In the genomic region with DNA sequence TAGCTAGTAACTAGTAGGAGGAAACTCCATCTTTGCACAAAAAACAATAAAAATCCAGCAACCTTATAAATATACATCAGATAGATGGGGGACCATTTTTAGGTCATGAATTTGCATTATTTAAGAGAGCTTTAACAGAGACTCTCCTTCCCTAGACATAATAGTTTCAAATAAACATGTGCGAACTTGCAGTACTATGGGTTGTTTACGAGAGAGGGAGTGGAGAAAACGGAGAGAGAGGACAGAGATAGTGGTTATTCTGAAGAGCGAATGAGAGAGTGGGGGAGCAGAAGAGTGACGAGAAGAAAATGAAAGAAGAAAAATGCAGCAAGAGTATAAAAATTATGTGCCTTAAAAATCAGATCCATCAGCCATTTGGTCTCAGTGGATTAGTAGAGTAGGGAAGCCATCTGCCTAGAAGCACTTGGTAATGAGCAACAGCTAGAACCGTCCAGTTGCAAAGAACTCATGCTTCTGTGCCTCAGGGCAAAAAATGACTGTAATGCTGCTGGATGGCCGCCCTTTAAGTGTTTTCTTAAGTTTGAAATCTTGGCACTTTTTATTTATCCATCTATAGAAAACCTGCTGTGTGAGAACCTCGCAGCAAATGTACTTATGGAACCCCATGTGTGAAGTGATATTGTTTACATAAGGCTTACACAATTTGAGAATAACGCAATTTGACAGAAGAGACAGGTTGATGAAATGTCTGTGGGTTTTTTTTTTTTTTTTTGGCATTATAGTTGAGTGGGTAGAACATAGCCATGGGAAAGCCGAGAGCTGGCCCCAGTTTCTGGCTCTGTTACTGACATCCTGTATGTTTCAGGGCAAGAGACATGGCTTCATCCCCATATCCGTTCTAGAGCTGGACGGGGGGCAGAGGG, we compare ENCODE assay signal across 17 cellular contexts.
DNase-seq lines count a peak whose midpoint lies in the region; ATAC-seq, FAIRE-seq and TF ChIP-seq lines count a peak whose summit lies in the region.
"Had no signal": no experiment of that assay in that cellular context is flagged by ENCODE, and none has a peak within 500 bp of the region (broad histone marks: within the 10 kb centered on the region; RNA-seq: fewer than 3 reads in every experiment).

No MANE protein-coding gene starts in this region.

- no peak overlapping the region for H3K9ac ChIP-seq in keratinocyte (ENCODE audit: control insufficient read depth, extremely low read depth, insufficient read depth, low read length)

- H3K27me3 Mint-ChIP-seq in chondrocyte (ENCODE audit: low read depth), result no peaks in the 10 kb centered on the region
- H3K27me3 Mint-ChIP-seq in HFFc6 (ENCODE audit: insufficient read depth), result peaks cover 3% of the 10 kb centered on the region; the same call in 1 of the 2 replicates
- H3K27me3 Mint-ChIP-seq: B cell; progenitor cell of endocrine pancreas; stimulated activated naive CD8-positive, alpha-beta T cell treated with anti-CD3 and anti-CD28 coated beads, Interleukin-15, Interleukin-2, amounts not matched to agents 100 ng/mL and 50 ng/mL, for 24 hours had no signal

- no peak for TF ChIP-seq CTCF in chondrocyte (IDR thresholded peaks at IDR 0.05)
- no peak for TF ChIP-seq CTCF in keratinocyte (optimal IDR thresholded peaks at IDR 0.05 in 1 of 3, IDR thresholded peaks at IDR 0.05 in 1 of 3, conservative IDR thresholded peaks at IDR 0.05 in 1 of 3; ENCODE audit: extremely low read depth in 1 of 3, insufficient read depth in 2 of 3, low read length in 3 of 3)
- no peak for TF ChIP-seq CTCF in GM10266 (IDR thresholded peaks at IDR 0.05; ENCODE audit: control insufficient read depth, insufficient read depth, low read depth, missing control alignments)
- no peak for TF ChIP-seq CTCF in HFFc6 (IDR thresholded peaks at IDR 0.05)

- H3K36me3 Mint-ChIP-seq in chondrocyte (ENCODE audit: low read depth), result no peaks in the 10 kb centered on the region
- no peaks in the 10 kb centered on the region for H3K36me3 Mint-ChIP-seq in HFFc6 (ENCODE audit: low read depth)

- no peaks in the 10 kb centered on the region for H3K36me3 ChIP-seq in keratinocyte (ENCODE audit: control insufficient read depth in 2 of 2, extremely low read depth in 1 of 2, insufficient read depth in 2 of 2, low read length in 2 of 2)

- H3K4me1 Mint-ChIP-seq in chondrocyte (ENCODE audit: low read depth) (peaks cover 38% of the 10 kb centered on the region), HFFc6 (ENCODE audit: low read depth) (no peaks in the 10 kb centered on the region)
- H3K4me1 Mint-ChIP-seq: activated CD4-positive, alpha-beta T cell treated with anti-CD3 and anti-CD28 coated beads for 36 hours; B cell had no signal

- H3K4me2 ChIP-seq in keratinocyte (ENCODE audit: control insufficient read depth, extremely low read depth, insufficient read depth, low read depth, low read length), result peak overlapping the region; percentile 23

- H3K9me3 Mint-ChIP-seq in chondrocyte (ENCODE audit: low read depth) (no peaks in the 10 kb centered on the region), HFFc6 (no peaks in the 10 kb centered on the region; the same call in 1 of the 2 replicates)

- H3K4me3 Mint-ChIP-seq in chondrocyte (ENCODE audit: unreplicated experiment) (peak overlapping the region; percentile 20), HFFc6 (no peak overlapping the region)
- H3K4me3 Mint-ChIP-seq: activated CD4-positive, alpha-beta T cell treated with anti-CD3 and anti-CD28 coated beads for 36 hours; B cell; stimulated activated naive CD8-positive, alpha-beta T cell treated with anti-CD3 and anti-CD28 coated beads, Interleukin-15, Interleukin-2, amounts not matched to agents 100 ng/mL and 50 ng/mL, for 24 hours had no signal

- no peak overlapping the region for H3K27ac ChIP-seq in keratinocyte (ENCODE audit: control insufficient read depth, insufficient read depth, low read length)

- H3K79me2 ChIP-seq in keratinocyte (ENCODE audit: control insufficient read depth, insufficient read depth, low read length), result no peaks in the 10 kb centered on the region

- dilution Hi-C loops in keratinocyte (cut with MboI; ENCODE audit: extremely low pct_ligation_motif_present, low sequenced_read_pairs), result no loop called here

- H3K9me3 ChIP-seq in keratinocyte (ENCODE audit: control insufficient read depth, low read depth, low read length), result no peaks in the 10 kb centered on the region

- H3K4me3 ChIP-seq in keratinocyte (ENCODE audit: control insufficient read depth in 2 of 3, extremely low read depth in 1 of 3, insufficient read depth in 2 of 3, low read depth in 1 of 3, low read length in 3 of 3), result no peak overlapping the region

- H3K9me1 ChIP-seq in keratinocyte (ENCODE audit: control insufficient read depth, extremely low read depth, insufficient read depth, low read length), result no peaks in the 10 kb centered on the region

- H4K20me1 ChIP-seq in keratinocyte (ENCODE audit: control insufficient read depth, extremely low read depth, insufficient read depth, low read length), result no peaks in the 10 kb centered on the region

- H3K27ac Mint-ChIP-seq in chondrocyte (ENCODE audit: unreplicated experiment) (peak overlapping the region; percentile 74), HFFc6 (no peak overlapping the region)
- H3K27ac Mint-ChIP-seq: activated CD4-positive, alpha-beta T cell treated with anti-CD3 and anti-CD28 coated beads for 36 hours; B cell; progenitor cell of endocrine pancreas; stimulated activated naive CD8-positive, alpha-beta T cell treated with anti-CD3 and anti-CD28 coated beads, Interleukin-15, Interleukin-2, amounts not matched to agents 100 ng/mL and 50 ng/mL, for 24 hours had no signal

- H3K27me3 ChIP-seq in keratinocyte (ENCODE audit: control insufficient read depth, extremely low read depth, insufficient read depth, low read length), result no peaks in the 10 kb centered on the region

- DNase-seq in EL, result peak; percentile 51
- peak; percentile 13 for DNase-seq in NCI-H226
- DNase-seq in chondrocyte (ENCODE audit: low spot score), result no peak
- no peak for DNase-seq in keratinocyte (ENCODE audit: low read depth, low spot score)
- no peak for DNase-seq in GM10266 (ENCODE audit: extremely low spot score)
- DNase-seq in NK-92 treated with Interleukin-12 subunit alpha and Interleukin-12 subunit beta, amount 100 ng/mL, for 24 hours (lab: John Stamatoyannopoulos, UW), result no peak
- no peak for DNase-seq in HFFc6
- DNase-seq: activated CD4-positive, alpha-beta T cell treated with anti-CD3 and anti-CD28 coated beads for 36 hours; activated effector memory CD4-positive, alpha-beta T cell treated with anti-CD3 and anti-CD28 coated beads, Interleukin-2, amount 50 U/mL, for 16 hours; caudate nucleus; NCI-H1105 had no signal

- ATAC-seq in HG03108 (IDR thresholded peaks at IDR 0.05; ENCODE audit: unreplicated experiment), result no peak
- ATAC-seq: activated CD4-positive, alpha-beta T cell treated with anti-CD3 and anti-CD28 coated beads for 36 hours had no signal

- H2AFZ ChIP-seq in keratinocyte (ENCODE audit: control insufficient read depth, low read length), result no peak overlapping the region

- H3K4me1 ChIP-seq in keratinocyte (ENCODE audit: control insufficient read depth, extremely low read depth, insufficient read depth, low read length), result no peaks in the 10 kb centered on the region

- no peak for FAIRE-seq in keratinocyte (lab: Jason Lieb, UNC)
- FAIRE-seq: GM19239, HTR-8/SVneo had no signal

Comparison
In these comparisons a context has a peak if more than half of its experiments do, and no peak if none do; other contexts are left out.
1. DNase-seq: peak in EL (single experiment) and NCI-H226 (single experiment); none in chondrocyte (single experiment), keratinocyte (single experiment), GM10266 (single experiment), NK-92 treated with Interleukin-12 subunit alpha and Interleukin-12 subunit beta, amount 100 ng/mL, for 24 hours (single experiment) and HFFc6 (single experiment).